Comparison of ENCODE assay signal across 20 cellular contexts in genomic region chrX:112380541-112381278, GRCh38.
"Had no signal": no experiment of that assay in that cellular context is flagged by ENCODE, and none has a peak within 500 bp of the region (broad histone marks: within the 10 kb centered on the region; RNA-seq: fewer than 3 reads in every experiment).

No MANE protein-coding gene starts in this region.

- H3K27ac Mint-ChIP-seq: endodermal cell, memory B cell, mesothelial cell of epicardium, natural killer cell, neural progenitor cell, type B pancreatic cell had no signal

- ATAC-seq: lower lobe of right lung, natural killer cell had no signal

- H3K27me3 Mint-ChIP-seq: memory B cell, type B pancreatic cell had no signal

- H3K4me3 Mint-ChIP-seq: endodermal cell, memory B cell, mesothelial cell of epicardium, natural killer cell, neural progenitor cell, type B pancreatic cell had no signal

- H3K36me3 Mint-ChIP-seq: memory B cell, mesothelial cell of epicardium, natural killer cell, neural progenitor cell, type B pancreatic cell had no signal

- DNase-seq: effector CD4-positive, alpha-beta T cell; endodermal cell; foreskin melanocyte; head of caudate nucleus; hippocampal formation; left cardiac atrium; left ventricle myocardium inferior; lower lobe of right lung; natural killer cell; ovary; small intestine; stimulated activated CD4-positive, alpha-beta T cell treated with anti-CD3 and anti-CD28 coated beads, Interleukin-12 subunit alpha, Interleukin-12 subunit beta, amount 100 ng/mL, for 4 hours; stimulated activated naive CD4-positive, alpha-beta T cell treated with Interleukin-2 at 50 U/mL for 16 hours; thyroid gland; uterus had no signal

- H3K9me3 Mint-ChIP-seq: endodermal cell, memory B cell, mesothelial cell of epicardium, natural killer cell, type B pancreatic cell had no signal

- FAIRE-seq: islet of Langerhans, small intestine had no signal

- H3K4me1 Mint-ChIP-seq: memory B cell, mesothelial cell of epicardium, natural killer cell, neural progenitor cell had no signal
